Comparison of ENCODE assay signal across 9 cellular contexts in the genomic region with DNA sequence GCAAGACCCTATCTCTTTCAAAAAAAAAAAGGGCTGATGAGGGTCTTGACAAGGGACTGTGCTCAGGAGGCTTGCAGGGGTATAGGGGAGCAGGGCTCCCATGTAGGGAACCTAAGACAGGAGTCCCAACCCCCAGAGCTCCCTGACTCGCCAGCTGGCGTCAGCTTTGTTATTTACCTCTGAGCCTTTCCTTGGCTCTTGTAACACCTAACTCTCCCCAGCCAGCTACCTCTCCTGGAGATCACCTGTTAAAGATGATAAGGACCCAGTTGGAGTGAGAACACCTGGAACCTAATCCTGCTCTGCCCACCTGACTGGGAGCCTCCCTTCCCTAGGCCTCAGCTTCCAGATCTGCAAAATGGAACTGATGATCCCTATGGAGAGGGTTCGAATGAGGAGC. TPM values are rescaled to one million over a fixed set of nuclear protein-coding genes. Genes with fewer than 3 reads are reported as not detected.
DNase-seq lines count a peak whose midpoint lies in the region; ATAC-seq, FAIRE-seq and TF ChIP-seq lines count a peak whose summit lies in the region.
"Had no signal": no experiment of that assay in that cellular context is flagged by ENCODE, and none has a peak within 500 bp of the region (broad histone marks: within the 10 kb centered on the region; RNA-seq: fewer than 3 reads in every experiment).

No MANE protein-coding gene starts in this region.

- TF ChIP-seq CTCF in body of pancreas (IDR thresholded peaks at IDR 0.05): no peak

- FAIRE-seq in GM12891 (lab: Jason Lieb, UNC): no peak

- no peak overlapping the region for H3K27ac ChIP-seq in body of pancreas

- H3K9me3 Mint-ChIP-seq in activated T-cell treated with anti-CD3 and anti-CD28 coated beads, Interleukin-2, amount 50 U/mL, for 72 hours: no peaks in the 10 kb centered on the region
- no peaks in the 10 kb centered on the region for H3K9me3 Mint-ChIP-seq in stimulated activated memory B cell treated with anti-CD40 and anti-IgM and Interleukin-4, amounts not matched to agents 10 μg/mL and 1 μg/mL and 100 μg/mL, for 72 hours
- no peaks in the 10 kb centered on the region for H3K9me3 Mint-ChIP-seq in naive thymus-derived CD8-positive, alpha-beta T cell
- H3K9me3 Mint-ChIP-seq: mesothelial cell of epicardium had no signal

- no peak for ATAC-seq in activated T-cell treated with anti-CD3 and anti-CD28 coated beads, Interleukin-2, amount 50 U/mL, for 72 hours (replicated peaks in 1 of 2)
- ATAC-seq in body of pancreas: peak; percentile 21
- ATAC-seq in stimulated activated memory B cell treated with anti-CD40 and anti-IgM and Interleukin-4, amounts not matched to agents 10 μg/mL and 1 μg/mL and 100 μg/mL, for 72 hours: no peak
- ATAC-seq in naive thymus-derived CD8-positive, alpha-beta T cell: no peak

- H3K27ac Mint-ChIP-seq in activated T-cell treated with anti-CD3 and anti-CD28 coated beads, Interleukin-2, amount 50 U/mL, for 72 hours: peak overlapping the region; percentile 68
- H3K27ac Mint-ChIP-seq in stimulated activated memory B cell treated with anti-CD40 and anti-IgM and Interleukin-4, amounts not matched to agents 10 μg/mL and 1 μg/mL and 100 μg/mL, for 72 hours: peak overlapping the region; percentile 78
- peak overlapping the region in 3 of 10 donors; percentile 6 to 70 (median 19) for H3K27ac Mint-ChIP-seq in naive thymus-derived CD8-positive, alpha-beta T cell
- H3K27ac Mint-ChIP-seq: mesothelial cell of epicardium had no signal

- H3K36me3 ChIP-seq in body of pancreas (replicated peaks in 1 of 2; ENCODE audit: insufficient read depth in 1 of 2, low read depth in 2 of 2): no peaks in the 10 kb centered on the region
- H3K36me3 ChIP-seq: Peyer's patch had no signal

- DNase-seq in activated T-cell treated with anti-CD3 and anti-CD28 coated beads, Interleukin-2, amount 50 U/mL, for 72 hours: no peak
- no peak for DNase-seq in activated T-cell treated with anti-CD3 and anti-CD28 coated beads for 4 hours
- DNase-seq in body of pancreas: peak in 3 of 4 donors; percentile 50 to 59 (median 58)
- DNase-seq in GM12891 (ENCODE audit: insufficient read length, low spot score): no peak
- DNase-seq in naive thymus-derived CD8-positive, alpha-beta T cell: no peak
- DNase-seq: DMS79 had no signal

- peaks cover 55% of the 10 kb centered on the region for H3K4me1 Mint-ChIP-seq in activated T-cell treated with anti-CD3 and anti-CD28 coated beads, Interleukin-2, amount 50 U/mL, for 72 hours (ENCODE audit: low read depth)
- H3K4me1 Mint-ChIP-seq in stimulated activated memory B cell treated with anti-CD40 and anti-IgM and Interleukin-4, amounts not matched to agents 10 μg/mL and 1 μg/mL and 100 μg/mL, for 72 hours: peaks cover 34% of the 10 kb centered on the region
- peaks cover 0 to 12% (median 4%) of the 10 kb centered on the region in 4 donors for H3K4me1 Mint-ChIP-seq in naive thymus-derived CD8-positive, alpha-beta T cell
- H3K4me1 Mint-ChIP-seq: mesothelial cell of epicardium had no signal

- peak overlapping the region; percentile 50 for H3K4me3 Mint-ChIP-seq in activated T-cell treated with anti-CD3 and anti-CD28 coated beads, Interleukin-2, amount 50 U/mL, for 72 hours
- H3K4me3 Mint-ChIP-seq in stimulated activated memory B cell treated with anti-CD40 and anti-IgM and Interleukin-4, amounts not matched to agents 10 μg/mL and 1 μg/mL and 100 μg/mL, for 72 hours: no peak overlapping the region
- H3K4me3 Mint-ChIP-seq in naive thymus-derived CD8-positive, alpha-beta T cell: no peak overlapping the region
- H3K4me3 Mint-ChIP-seq: mesothelial cell of epicardium had no signal

- WGBS in body of pancreas, 2 donors: 55 to 78% methylated on average over 3 of the region's 3 CpGs

- H3K4me3 ChIP-seq in body of pancreas: no peak overlapping the region
- H3K4me3 ChIP-seq: Peyer's patch had no signal

- H3K27me3 Mint-ChIP-seq in activated T-cell treated with anti-CD3 and anti-CD28 coated beads, Interleukin-2, amount 50 U/mL, for 72 hours (ENCODE audit: low read depth): no peaks in the 10 kb centered on the region
- no peaks in the 10 kb centered on the region for H3K27me3 Mint-ChIP-seq in stimulated activated memory B cell treated with anti-CD40 and anti-IgM and Interleukin-4, amounts not matched to agents 10 μg/mL and 1 μg/mL and 100 μg/mL, for 72 hours
- no peaks in the 10 kb centered on the region for H3K27me3 Mint-ChIP-seq in naive thymus-derived CD8-positive, alpha-beta T cell

- POLR2A ChIA-PET in naive thymus-derived CD8-positive, alpha-beta T cell (lab: Charles Lee): no interaction called here

- intact Hi-C loops in body of pancreas (cut with DNase I): loop anchor here (10.0 kb wide), 1 partner anchor 276 kb away; no protein-coding TSS in a partner anchor

- TF ChIP-seq POLR2A in body of pancreas (IDR thresholded peaks at IDR 0.05) (no peak), GM12891 (IDR thresholded peaks at IDR 0.05; ENCODE audit: low read depth, low read length) (no peak)

- no peaks in the 10 kb centered on the region for H3K27me3 ChIP-seq in body of pancreas
- H3K27me3 ChIP-seq: Peyer's patch had no signal

- no peaks in the 10 kb centered on the region for H3K36me3 Mint-ChIP-seq in activated T-cell treated with anti-CD3 and anti-CD28 coated beads, Interleukin-2, amount 50 U/mL, for 72 hours (ENCODE audit: insufficient read depth in 2 of 2)
- H3K36me3 Mint-ChIP-seq in stimulated activated memory B cell treated with anti-CD40 and anti-IgM and Interleukin-4, amounts not matched to agents 10 μg/mL and 1 μg/mL and 100 μg/mL, for 72 hours: no peaks in the 10 kb centered on the region
- H3K36me3 Mint-ChIP-seq in naive thymus-derived CD8-positive, alpha-beta T cell: no peaks in the 10 kb centered on the region
- H3K36me3 Mint-ChIP-seq: mesothelial cell of epicardium had no signal

- H3K9me3 ChIP-seq in body of pancreas: no peaks in the 10 kb centered on the region
- H3K9me3 ChIP-seq: Peyer's patch had no signal

- H3K4me1 ChIP-seq in body of pancreas: peaks cover 7% of the 10 kb centered on the region
- H3K4me1 ChIP-seq: Peyer's patch had no signal

TF ChIP-seq in GM12891, 5 proteins besides CTCF, POLR2A, EP300 and RAD21:
- TF ChIP-seq POLR2AphosphoS5 (IDR thresholded peaks at IDR 0.05; ENCODE audit: low read depth, low read length) (no peak), TAF1 (IDR thresholded peaks at IDR 0.05; ENCODE audit: low read depth, low read length) (no peak), SPI1 (IDR thresholded peaks at IDR 0.05; ENCODE audit: low read depth, low read length) (no peak), POU2F2 (IDR thresholded peaks at IDR 0.05; ENCODE audit: low read depth, low read length) (no peak), PAX5 (IDR thresholded peaks at IDR 0.05; ENCODE audit: insufficient read depth, low read length, severe bottlenecking) (no peak)

RNA-seq across cellular contexts. Expression of a gene that starts 13.2 kb away (rescaled TPM):
- 1 to 10 TPM; 6.6 to 8.8 TPM for total RNA-seq in activated T-cell treated with anti-CD3 and anti-CD28 coated beads, Interleukin-2, amount 50 U/mL, for 72 hours
- 1 to 10 TPM in 1 of 2 donors, under 1 TPM in 1; 0.99 to 3.4 TPM for total RNA-seq in body of pancreas
- 0.40 TPM for polyA plus RNA-seq in GM12891 (2012; ENCODE audit: low read depth, missing spikeins)
- 1 to 10 TPM; 1.5 to 1.6 TPM for total RNA-seq in naive thymus-derived CD8-positive, alpha-beta T cell
- under 1 TPM; 0.64 to 0.94 (median 0.94) TPM for polyA plus RNA-seq in naive thymus-derived CD8-positive, alpha-beta T cell

RNA-seq across cellular contexts. Expression of a gene that starts 18.9 kb away (rescaled TPM):
- total RNA-seq in activated T-cell treated with anti-CD3 and anti-CD28 coated beads, Interleukin-2, amount 50 U/mL, for 72 hours: 10 to 100 TPM in 1 of 2 donors, 1 to 10 TPM in 1; 9.7 to 14.3 TPM
- total RNA-seq in body of pancreas: 10 to 100 TPM in 1 of 2 donors, 1 to 10 TPM in 1; 2.3 to 19.1 TPM
- 3.1 TPM for polyA plus RNA-seq in GM12891 (2012; ENCODE audit: low read depth, missing spikeins)
- total RNA-seq in naive thymus-derived CD8-positive, alpha-beta T cell: 10 to 100 TPM; 14.8 to 18.6 TPM
- 1 to 10 TPM; 5.1 to 7.8 (median 6.6) TPM for polyA plus RNA-seq in naive thymus-derived CD8-positive, alpha-beta T cell

RNA-seq across cellular contexts. Expression of a gene that starts 41.9 kb away (rescaled TPM):
- 1 to 10 TPM in 1 of 2 donors, under 1 TPM in 1; 0.44 to 1.3 TPM for total RNA-seq in activated T-cell treated with anti-CD3 and anti-CD28 coated beads, Interleukin-2, amount 50 U/mL, for 72 hours
- total RNA-seq in body of pancreas: 10 to 100 TPM; 14.8 to 16.3 TPM
- polyA plus RNA-seq in GM12891 (2012; ENCODE audit: low read depth, missing spikeins): 8.4 TPM
- total RNA-seq in naive thymus-derived CD8-positive, alpha-beta T cell: under 1 TPM in 1 of 2 experiments, not detected in 1; 0.62 TPM
- polyA plus RNA-seq in naive thymus-derived CD8-positive, alpha-beta T cell: under 1 TPM in 1 of 3 donors, not detected in 2; 0.20 TPM

RNA-seq across cellular contexts. Expression of a gene that starts 45.8 kb away (rescaled TPM):
- 10 to 100 TPM in 1 of 2 donors, 1 to 10 TPM in 1; 7.2 to 11.9 TPM for total RNA-seq in activated T-cell treated with anti-CD3 and anti-CD28 coated beads, Interleukin-2, amount 50 U/mL, for 72 hours
- 1 to 10 TPM; 2.3 to 3.0 TPM for total RNA-seq in body of pancreas
- polyA plus RNA-seq in GM12891 (2012; ENCODE audit: low read depth, missing spikeins): 0.35 TPM
- total RNA-seq in naive thymus-derived CD8-positive, alpha-beta T cell: 1 to 10 TPM; 1.3 to 1.8 TPM
- polyA plus RNA-seq in naive thymus-derived CD8-positive, alpha-beta T cell: under 1 TPM; 0.60 to 0.75 (median 0.70) TPM

RNA-seq across cellular contexts. Expression of a gene that starts 57.1 kb away (rescaled TPM):
- total RNA-seq in activated T-cell treated with anti-CD3 and anti-CD28 coated beads, Interleukin-2, amount 50 U/mL, for 72 hours: 10 to 100 TPM; 75.7 to 90.4 TPM
- total RNA-seq in body of pancreas: 10 to 100 TPM; 45.5 to 50.1 TPM
- polyA plus RNA-seq in GM12891 (2012; ENCODE audit: low read depth, missing spikeins): 68.0 TPM
- total RNA-seq in naive thymus-derived CD8-positive, alpha-beta T cell: 10 to 100 TPM; 60.4 to 70.2 TPM
- polyA plus RNA-seq in naive thymus-derived CD8-positive, alpha-beta T cell: 10 to 100 TPM; 34.0 to 57.8 (median 34.3) TPM

Comparison
In these comparisons a context has a peak if more than half of its experiments do, and no peak if none do; other contexts are left out.
1. DNase-seq: peak in body of pancreas (3 of 4); none in activated T-cell treated with anti-CD3 and anti-CD28 coated beads, Interleukin-2, amount 50 U/mL, for 72 hours (0 of 2), activated T-cell treated with anti-CD3 and anti-CD28 coated beads for 4 hours (single experiment), GM12891 (single experiment) and naive thymus-derived CD8-positive, alpha-beta T cell (0 of 10).
2. H3K4me3 Mint-ChIP-seq: peak in activated T-cell treated with anti-CD3 and anti-CD28 coated beads, Interleukin-2, amount 50 U/mL, for 72 hours (2 of 2); none in stimulated activated memory B cell treated with anti-CD40 and anti-IgM and Interleukin-4, amounts not matched to agents 10 μg/mL and 1 μg/mL and 100 μg/mL, for 72 hours (single experiment) and naive thymus-derived CD8-positive, alpha-beta T cell (0 of 10).
3. RNA of a gene that starts 41.9 kb away (total RNA-seq): 14.8 to 16.3 TPM in body of pancreas; 0.44 to 1.3 TPM in activated T-cell treated with anti-CD3 and anti-CD28 coated beads, Interleukin-2, amount 50 U/mL, for 72 hours and 0.62 TPM in naive thymus-derived CD8-positive, alpha-beta T cell; every median in the first group is over 4 times any median in the second.